Comparison of ENCODE assay signal across 8 cellular contexts in genomic region chr7:55722874-55723520, GRCh38.
DNase-seq lines count a peak whose midpoint lies in the region; ATAC-seq, FAIRE-seq and TF ChIP-seq lines count a peak whose summit lies in the region.
"Not testable (repeated sequence)": the region's sequence is repeated elsewhere in the genome, so short reads cannot be mapped to it uniquely, and the experiment has no call there.

No MANE protein-coding gene starts in this region.

- ATAC-seq in GM18519 (IDR thresholded peaks at IDR 0.05; ENCODE audit: low FRiP score, unreplicated experiment) (peak; percentile 98), GM21381 (IDR thresholded peaks at IDR 0.05; ENCODE audit: unreplicated experiment) (peak; percentile 99), HG02763 (IDR thresholded peaks at IDR 0.05; ENCODE audit: unreplicated experiment) (peak; percentile 97), HG03378 (IDR thresholded peaks at IDR 0.05; ENCODE audit: unreplicated experiment) (peak; percentile 97), SK-N-SH treated with all-trans-retinoic acid at 6 μM for 48 hours (peak; percentile 95)

- dilution Hi-C loops in endothelial cell of umbilical vein (cut with MboI; ENCODE audit: extremely low pct_ligation_motif_present, low sequenced_read_pairs): not testable (repeated sequence)

- POLR2A ChIA-PET in endothelial cell of umbilical vein (lab: Charles Lee): not testable (repeated sequence)

- H3K27me3 ChIP-seq in endothelial cell of umbilical vein (ENCODE audit: control insufficient read depth in 2 of 2, insufficient read depth in 2 of 2, low read length in 2 of 2): not testable (repeated sequence)

- intact Hi-C loops in endothelial cell of umbilical vein (cut with micrococcal nuclease): not testable (repeated sequence)

- H3K4me1 ChIP-seq in endothelial cell of umbilical vein (ENCODE audit: control insufficient read depth, extremely low read depth, insufficient read depth, low read length): not testable (repeated sequence)

- CTCF ChIA-PET in endothelial cell of umbilical vein (lab: Charles Lee): interaction anchor here (3.3 kb wide), 1 partner anchor 82 kb away, joined by 16 read pairs; no protein-coding TSS in a partner anchor

- H3K9me1 ChIP-seq in endothelial cell of umbilical vein (replicated peaks; ENCODE audit: control insufficient read depth, extremely low read depth, insufficient read depth, low read length): not testable (repeated sequence)

- not testable (repeated sequence) for H2AFZ ChIP-seq in endothelial cell of umbilical vein (ENCODE audit: low read depth, low read length)

- not testable (repeated sequence) for DNase-seq in endothelial cell of umbilical vein (ENCODE audit: low read depth, low spot score); mesothelial cell of epicardium (ENCODE audit: low spot score in 2 of 2, unreplicated experiment in 2 of 2)

- FAIRE-seq in endothelial cell of umbilical vein (lab: Jason Lieb, UNC): peak; percentile 93

- H3K36me3 Mint-ChIP-seq in mesothelial cell of epicardium: not testable (repeated sequence)

- H3K4me3 Mint-ChIP-seq in mesothelial cell of epicardium: not testable (repeated sequence)

- not testable (repeated sequence) for H3K9me3 Mint-ChIP-seq in mesothelial cell of epicardium

- TF ChIP-seq POLR2A in endothelial cell of umbilical vein (IDR thresholded peaks at IDR 0.05; ENCODE audit: low read depth, low read length): not testable (repeated sequence)

- H3K27ac ChIP-seq in 22Rv1; endothelial cell of umbilical vein (ENCODE audit: insufficient read depth, low read depth, low read length): not testable (repeated sequence)

- BruUV-seq in endothelial cell of umbilical vein (replicated peaks; lab: Mats Ljungman, UMichigan): not testable (repeated sequence)

- H3K9me3 ChIP-seq in endothelial cell of umbilical vein (replicated peaks; ENCODE audit: control insufficient read depth, insufficient read depth, low read length): not testable (repeated sequence)

- not testable (repeated sequence) for H3K4me1 Mint-ChIP-seq in mesothelial cell of epicardium

- TF ChIP-seq CTCF in 22Rv1 (IDR thresholded peaks at IDR 0.05): peak; percentile 26; the same call in 1 of the 2 replicates
- TF ChIP-seq CTCF in endothelial cell of umbilical vein (IDR thresholded peaks at IDR 0.05; ENCODE audit: extremely low read depth in 1 of 2, insufficient read depth in 1 of 2, low read depth in 1 of 2, low read length in 2 of 2); mesothelial cell of epicardium (IDR thresholded peaks at IDR 0.05; ENCODE audit: unreplicated experiment): not testable (repeated sequence)

- not testable (repeated sequence) for H3K4me2 ChIP-seq in endothelial cell of umbilical vein (ENCODE audit: insufficient read depth, low read length)

- not testable (repeated sequence) for H4K20me1 ChIP-seq in endothelial cell of umbilical vein (replicated peaks; ENCODE audit: control insufficient read depth, extremely low read depth, insufficient read depth, low read length)

- H3K27me3 Mint-ChIP-seq in mesothelial cell of epicardium (ENCODE audit: low read depth): not testable (repeated sequence)

- H3K36me3 ChIP-seq in endothelial cell of umbilical vein (ENCODE audit: control insufficient read depth in 2 of 2, extremely low read depth in 1 of 2, insufficient read depth in 2 of 2, low read length in 2 of 2): not testable (repeated sequence)

- not testable (repeated sequence) for H3K4me3 ChIP-seq in endothelial cell of umbilical vein (replicated peaks in 1 of 3; ENCODE audit: insufficient read depth in 1 of 3, low read depth in 1 of 3, low read length in 3 of 3)

- not testable (repeated sequence) for H3K79me2 ChIP-seq in endothelial cell of umbilical vein (ENCODE audit: control insufficient read depth, insufficient read depth, low read length)

- not testable (repeated sequence) for H3K9ac ChIP-seq in endothelial cell of umbilical vein (replicated peaks; ENCODE audit: extremely low read depth, insufficient read depth, low read length)

- H3K27ac Mint-ChIP-seq in mesothelial cell of epicardium: peak overlapping the region; percentile 56
